In the genomic region with DNA sequence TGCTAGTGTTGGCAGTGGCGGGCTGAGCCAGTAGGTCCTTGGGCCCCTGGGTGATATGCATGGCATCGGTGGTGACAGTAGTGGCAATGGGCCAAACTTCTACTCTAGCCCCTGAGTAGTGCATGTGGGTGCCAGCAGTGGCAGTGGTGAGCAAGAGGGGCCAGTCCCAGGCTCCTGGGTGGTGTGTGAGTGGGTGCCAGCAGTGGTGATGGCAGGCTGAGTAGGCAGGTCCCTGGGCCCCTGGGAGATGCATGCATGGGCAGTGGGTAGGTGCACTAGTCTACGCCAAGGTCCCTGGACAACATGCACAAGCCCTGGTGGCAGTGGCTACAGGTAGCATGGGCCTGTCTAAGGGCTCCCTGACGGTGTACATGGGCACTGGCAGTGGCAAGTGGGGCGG, we compare ENCODE assay signal across 32 cellular contexts. TPM values are rescaled to one million over a fixed set of nuclear protein-coding genes. Genes with fewer than 3 reads are reported as not detected.
"Had no signal": no experiment of that assay in that cellular context is flagged by ENCODE, and none has a peak within 500 bp of the region (broad histone marks: within the 10 kb centered on the region; RNA-seq: fewer than 3 reads in every experiment).

No MANE protein-coding gene starts in this region.

- H3K27ac ChIP-seq: ascending aorta, cardiac muscle cell, Peyer's patch, SJSA1, VCaP had no signal

- ATAC-seq: activated CD8-positive, alpha-beta T cell treated with anti-CD3 and anti-CD28 coated beads, Interleukin-2, amount 10 ng/mL, durations not matched to agents 7 days and 5 days; K562; PC-3; T-cell; T-helper 17 cell had no signal

- DNase-seq: activated CD4-positive, alpha-beta T cell treated with anti-CD3 and anti-CD28 coated beads for 1 hour; activated CD4-positive, alpha-beta T cell treated with anti-CD3 and anti-CD28 coated beads for 48 hours; activated CD4-positive, alpha-beta T cell treated with anti-CD3 and anti-CD28 coated beads, Interleukin-2, amount 50 U/mL, for 48 hours; activated CD4-positive, CD25-positive, alpha-beta regulatory T cell; activated CD8-positive, alpha-beta T cell treated with anti-CD3 and anti-CD28 coated beads, Interleukin-2, amount 10 ng/mL, durations not matched to agents 7 days and 5 days; activated gamma-delta T cell; activated naive CD4-positive, alpha-beta T cell treated with Interleukin-2 at 50 U/mL for 16 hours; activated naive CD8-positive, alpha-beta T cell treated with anti-CD3 and anti-CD28 coated beads, Interleukin-2, amount 10 ng/mL, durations not matched to agents 7 days and 5 days; amygdala; NCI-H1092 treated with DMSO at 0.1 percent for 48 hours; NCI-H1417; NCI-H146; NCI-H187; NCI-H2081; NCI-H2171 treated with DMSO at 0.1 percent for 48 hours; NCI-H226; NCI-H526; NCI-H748 treated with DMSO at 0.1 percent for 48 hours; NK-92 treated with Interleukin-12 subunit alpha and Interleukin-12 subunit beta, amount 100 ng/mL, for 24 hours; PC-3; Peyer's patch; RPMI8226; SHP77 treated with DMSO at 0.1 percent for 48 hours; SK-N-SH; T-cell; T-helper 17 cell had no signal

- H3K4me3 ChIP-seq: ascending aorta, cardiac muscle cell, K562, Peyer's patch, SJSA1 had no signal

- H3K9me3 ChIP-seq: SJSA1 had no signal

- H3K4me1 ChIP-seq: ascending aorta, Peyer's patch, SJSA1 had no signal

- H3K27me3 ChIP-seq: ascending aorta, cardiac muscle cell, Peyer's patch, SJSA1 had no signal

- H3K36me3 ChIP-seq: ascending aorta, cardiac muscle cell, SJSA1 had no signal

RNA-seq across cellular contexts. Expression of gene TTC22, which starts 24.6 kb away (rescaled TPM):
- total RNA-seq: ascending aorta, cardiac muscle cell, K562, NCI-H460, SJSA1 had no signal
- polyA plus RNA-seq: cardiac muscle cell, SK-N-SH had no signal
